In genomic region chr9:130471411-130472183, GRCh38 we compare ENCODE assay signal across 23 cellular contexts. TPM values are rescaled to one million over a fixed set of nuclear protein-coding genes. Genes with fewer than 3 reads are reported as not detected.
DNase-seq lines count a peak whose midpoint lies in the region; ATAC-seq and TF ChIP-seq lines count a peak whose summit lies in the region.
"Had no signal": no experiment of that assay in that cellular context is flagged by ENCODE, and none has a peak within 500 bp of the region (broad histone marks: within the 10 kb centered on the region; RNA-seq: fewer than 3 reads in every experiment).

No MANE protein-coding gene starts in this region.

- H3K27me3 Mint-ChIP-seq in GM23338 (ENCODE audit: insufficient read depth, low read depth, poor library complexity) (peaks cover 14% of the 10 kb centered on the region), neural progenitor cell (ENCODE audit: insufficient read depth, low read depth) (peaks cover 20% of the 10 kb centered on the region), T-helper 17 cell (peaks cover 67% of the 10 kb centered on the region)

- H3K4me1 ChIP-seq in GM23338 (ENCODE audit: insufficient read depth) (peaks cover 19% of the 10 kb centered on the region), HUES64 (ENCODE audit: insufficient read depth, low read length) (peaks cover 25% of the 10 kb centered on the region), neural progenitor cell (peaks cover 63% of the 10 kb centered on the region)
- H3K4me1 ChIP-seq: Caco-2 had no signal

- H3F3A ChIP-seq in GM23338 (replicated peaks; ENCODE audit: low read depth) (no peaks in the 10 kb centered on the region), neural progenitor cell (ENCODE audit: low read depth) (peaks cover 36% of the 10 kb centered on the region)

- no peak for TF ChIP-seq CTCF in GM23338 (conservative IDR thresholded peaks at IDR 0.05; ENCODE audit: low read depth in 2 of 2)
- TF ChIP-seq CTCF in neural progenitor cell (IDR thresholded peaks at IDR 0.05) = no peak

- H2AFZ ChIP-seq in GM23338 (no peak overlapping the region), neural progenitor cell (replicated peaks) (peak overlapping the region; percentile 36)

- H3K9me3 Mint-ChIP-seq in GM23338 (no peaks in the 10 kb centered on the region), neural progenitor cell (no peaks in the 10 kb centered on the region)
- H3K9me3 Mint-ChIP-seq: HFFc6, T-cell had no signal

- H4K20me1 ChIP-seq in GM23338 (replicated peaks; ENCODE audit: insufficient read depth) = no peaks in the 10 kb centered on the region
- no peaks in the 10 kb centered on the region for H4K20me1 ChIP-seq in neural progenitor cell (ENCODE audit: low read depth)

- DNase-seq in GM23338 (ENCODE audit: low spot score) = no peak
- no peak for DNase-seq in SK-N-MC (ENCODE audit: low read depth, low spot score)
- DNase-seq in neural progenitor cell (ENCODE audit: low spot score) = peak; percentile 52
- DNase-seq in SHP77 treated with DMSO at 0.1 percent for 48 hours (lab: John Stamatoyannopoulos, UW) = no peak
- no peak for DNase-seq in T-helper 17 cell
- no peak for DNase-seq in left ventricle myocardium superior
- DNase-seq: Caco-2; CD4-positive, alpha-beta memory T cell; DND-41; HFFc6; MV-4-11; NCI-H1694; NCI-H2081; NCI-H2227 treated with DMSO at 0.1 percent for 48 hours; NCI-H510A treated with DMSO at 0.1 percent for 48 hours; PC-3; SIG-M5; T-cell had no signal

- no peak overlapping the region for H3K4me3 Mint-ChIP-seq in GM23338
- H3K4me3 Mint-ChIP-seq in neural progenitor cell = no peak overlapping the region
- H3K4me3 Mint-ChIP-seq in T-helper 17 cell = no peak overlapping the region
- H3K4me3 Mint-ChIP-seq: CD4-positive, alpha-beta memory T cell; HFFc6; IgD-negative memory B cell; T-cell had no signal

- intact Hi-C loops in left ventricle myocardium superior (cut with micrococcal nuclease) = no loop called here

- H3K4me3 ChIP-seq in GM23338 (no peak overlapping the region), HUES64 (ENCODE audit: low read length) (no peak overlapping the region), SK-N-MC (no peak overlapping the region), neural progenitor cell (no peak overlapping the region)
- H3K4me3 ChIP-seq: BLaER1 treated with 17β-estradiol and CSF1 and Interleukin-3, amounts not matched to agents 10 nM and 100 nM; GM12878 had no signal

- WGBS in HUES64 = 63% methylated on average over 15 of the region's 20 CpGs

- no peaks in the 10 kb centered on the region for H3K9me3 ChIP-seq in HUES64 (ENCODE audit: insufficient read depth, low read depth, low read length)
- no peaks in the 10 kb centered on the region for H3K9me3 ChIP-seq in SK-N-MC (ENCODE audit: low read depth, low read length)
- H3K9me3 ChIP-seq in neural progenitor cell (ENCODE audit: low read depth) = no peaks in the 10 kb centered on the region
- H3K9me3 ChIP-seq in T-helper 17 cell (ENCODE audit: control insufficient read depth, low read length, poor library complexity, severe bottlenecking) = no peaks in the 10 kb centered on the region
- H3K9me3 ChIP-seq: BLaER1 treated with 17β-estradiol and CSF1 and Interleukin-3, amounts not matched to agents 10 nM and 100 nM; Caco-2 had no signal

- H3K27ac Mint-ChIP-seq in GM23338 = no peak overlapping the region
- peak overlapping the region; percentile 60 for H3K27ac Mint-ChIP-seq in neural progenitor cell
- H3K27ac Mint-ChIP-seq in T-helper 17 cell = no peak overlapping the region
- H3K27ac Mint-ChIP-seq: CD4-positive, alpha-beta memory T cell; HFFc6; IgD-negative memory B cell; T-cell had no signal

- no peak overlapping the region for H3K4me2 ChIP-seq in GM23338
- peak overlapping the region; percentile 71 for H3K4me2 ChIP-seq in neural progenitor cell

- H3K79me2 ChIP-seq in GM23338 (replicated peaks; ENCODE audit: insufficient read depth) (no peaks in the 10 kb centered on the region), neural progenitor cell (ENCODE audit: low read depth) (no peaks in the 10 kb centered on the region)

- H3K36me3 Mint-ChIP-seq in GM23338 (ENCODE audit: low read depth) (peaks cover 21% of the 10 kb centered on the region), neural progenitor cell (no peaks in the 10 kb centered on the region), T-helper 17 cell (ENCODE audit: low read depth) (no peaks in the 10 kb centered on the region)
- H3K36me3 Mint-ChIP-seq: CD4-positive, alpha-beta memory T cell; IgD-negative memory B cell; T-cell had no signal

- ATAC-seq in GM23338 (peak; percentile 7), T-helper 17 cell (no peak), left ventricle myocardium superior (no peak)
- ATAC-seq: GM12878, PC-3, T-cell had no signal

- no peaks in the 10 kb centered on the region for H3K9me2 ChIP-seq in GM23338 (ENCODE audit: insufficient read depth)

- H3K4me1 Mint-ChIP-seq in GM23338 (peaks cover 35% of the 10 kb centered on the region), neural progenitor cell (peaks cover 68% of the 10 kb centered on the region), T-helper 17 cell (peaks cover 2% of the 10 kb centered on the region)
- H3K4me1 Mint-ChIP-seq: CD4-positive, alpha-beta memory T cell had no signal

- H3K27ac ChIP-seq in GM23338 (ENCODE audit: low read depth) (no peak overlapping the region), HUES64 (ENCODE audit: low read depth, low read length) (peak overlapping the region; percentile 60; the same call in 1 of the 2 replicates), SK-N-MC (0 out of 2 replicates have a peak overlapping the region, but pooled peaks have one; percentile 3), neural progenitor cell (peak overlapping the region; percentile 54)
- H3K27ac ChIP-seq: BLaER1 treated with 17β-estradiol and CSF1 and Interleukin-3, amounts not matched to agents 10 nM and 100 nM; HL-60 had no signal

- H3K9ac ChIP-seq in HUES64 (ENCODE audit: low read depth, low read length) (peak overlapping the region; percentile 39; the same call in 1 of the 2 replicates), SK-N-MC (ENCODE audit: insufficient read length) (peak overlapping the region; percentile 17), neural progenitor cell (no peak overlapping the region)

- H3K27me3 ChIP-seq in GM23338 (ENCODE audit: insufficient read depth) (no peaks in the 10 kb centered on the region), HUES64 (ENCODE audit: insufficient read depth, low read length) (no peaks in the 10 kb centered on the region), neural progenitor cell (no peaks in the 10 kb centered on the region)
- H3K27me3 ChIP-seq: BLaER1 treated with 17β-estradiol and CSF1 and Interleukin-3, amounts not matched to agents 10 nM and 100 nM had no signal

- no peaks in the 10 kb centered on the region for H3K36me3 ChIP-seq in GM23338 (ENCODE audit: insufficient read depth)
- no peaks in the 10 kb centered on the region for H3K36me3 ChIP-seq in HUES64 (ENCODE audit: insufficient read depth, low read length)
- H3K36me3 ChIP-seq in SK-N-MC (ENCODE audit: insufficient read depth, low read length) = peaks cover 14% of the 10 kb centered on the region; the same call in 1 of the 2 replicates
- no peaks in the 10 kb centered on the region for H3K36me3 ChIP-seq in neural progenitor cell

TF ChIP-seq in GM23338, 12 proteins besides CTCF, POLR2A, EP300 and RAD21 (continues in another document):
- TF ChIP-seq STAT1 (IDR thresholded peaks at IDR 0.05; ENCODE audit: unreplicated experiment) = no peak
- no peak for TF ChIP-seq ZNF331 (CRISPR knock-in tag; IDR thresholded peaks at IDR 0.05; ENCODE audit: low read depth)
- TF ChIP-seq EZH2 (IDR thresholded peaks at IDR 0.05; ENCODE audit: low read depth, unreplicated experiment) = no peak
- no peak for TF ChIP-seq ZNF114 (CRISPR knock-in tag; IDR thresholded peaks at IDR 0.05)
- no peak for TF ChIP-seq REST (IDR thresholded peaks at IDR 0.05; ENCODE audit: unreplicated experiment)
- no peak for TF ChIP-seq POLR2AphosphoS5 (IDR thresholded peaks at IDR 0.05; ENCODE audit: low read depth)
- no peak for TF ChIP-seq NANOG (IDR thresholded peaks at IDR 0.05; ENCODE audit: borderline replicate concordance)
- TF ChIP-seq ETS1 (IDR thresholded peaks at IDR 0.05) = no peak

RNA-seq across cellular contexts. Expression of gene ASS1, which starts 26.8 kb away (rescaled TPM):
- total RNA-seq in GM23338 (2014; rRNA removed; shearing (Covaris generic)) = 98.1 and 103 TPM in 2 replicates
- polyA plus RNA-seq in GM23338 (2016; fragmentation: Nextera tagmentation; extraction: Ambion mirVana) = 65.8 and 72.5 TPM in 2 replicates
- 38.1 TPM for polyA plus RNA-seq in HUES64 (2013, experiment 1 of 2)
- 36.4 TPM for polyA plus RNA-seq in HUES64 (2013, experiment 2 of 2)
- total RNA-seq in neural progenitor cell (ENCODE audit: low replicate concordance) (22.5 and 28.9 TPM in 2 replicates), T-helper 17 cell (not detected), left ventricle myocardium superior (65.5 TPM)
- total RNA-seq: CD4-positive, alpha-beta memory T cell had no signal
- polyA plus RNA-seq: CD4-positive, alpha-beta memory T cell; IgD-negative memory B cell had no signal

Comparison
In these comparisons a context has a peak if more than half of its experiments do, and no peak if none do; other contexts are left out.
1. RNA of gene ASS1, which starts 26.8 kb away (total RNA-seq): 98.1 to 103 TPM in GM23338, 65.5 TPM in left ventricle myocardium superior (single experiment) and 22.5 to 28.9 TPM in neural progenitor cell; not detected in T-helper 17 cell; every median in the first group is over 10 times any median in the second.